In genomic region chr9:107698779-107699564, GRCh38 we compare ENCODE assay signal across 22 cellular contexts.
A peak's percentile ranks its signal among the peaks of the same experiment; 100 is the strongest.
DNase-seq lines count a peak whose midpoint lies in the region; ATAC-seq and TF ChIP-seq lines count a peak whose summit lies in the region.
"Had no signal": no experiment of that assay in that cellular context is flagged by ENCODE, and none has a peak within 500 bp of the region (broad histone marks: within the 10 kb centered on the region; RNA-seq: fewer than 3 reads in every experiment).

No MANE protein-coding gene starts in this region.

- H3K27me3 Mint-ChIP-seq in GM23338 (ENCODE audit: insufficient read depth, low read depth, poor library complexity), result peaks cover 3% of the 10 kb centered on the region

- H3K79me2 ChIP-seq in GM23338 (replicated peaks; ENCODE audit: insufficient read depth), result no peaks in the 10 kb centered on the region
- H3K79me2 ChIP-seq in neural cell (replicated peaks; ENCODE audit: insufficient read depth, low read length), result no peaks in the 10 kb centered on the region

- H3K4me3 ChIP-seq in GM23338 (no peak overlapping the region), neural cell (ENCODE audit: low read length) (peak overlapping the region; percentile 19)
- H3K4me3 ChIP-seq: GM12878, GM23248 had no signal

- H3K9me3 ChIP-seq in neural cell (ENCODE audit: low read length), result no peaks in the 10 kb centered on the region

- no peaks in the 10 kb centered on the region for H3K27me3 ChIP-seq in GM23338 (ENCODE audit: insufficient read depth)
- H3K27me3 ChIP-seq in neural cell (ENCODE audit: insufficient read depth, low read depth, low read length), result no peaks in the 10 kb centered on the region

- no peaks in the 10 kb centered on the region for H3K9me3 Mint-ChIP-seq in GM23338

- no peaks in the 10 kb centered on the region for H3F3A ChIP-seq in GM23338 (replicated peaks; ENCODE audit: low read depth)
- no peaks in the 10 kb centered on the region for H3F3A ChIP-seq in neural cell (ENCODE audit: insufficient read depth, low read length, poor library complexity, severe bottlenecking)

- no peaks in the 10 kb centered on the region for H3K36me3 Mint-ChIP-seq in GM23338 (ENCODE audit: low read depth)

- H3K4me2 ChIP-seq in GM23338 (no peak overlapping the region), neural cell (ENCODE audit: low read length) (peak overlapping the region; percentile 32)

- TF ChIP-seq RAD21 in neural cell (conservative IDR thresholded peaks at IDR 0.05), result no peak

- TF ChIP-seq CTCF in GM23338 (conservative IDR thresholded peaks at IDR 0.05; ENCODE audit: low read depth in 2 of 2), result no peak
- TF ChIP-seq CTCF in neural cell (IDR thresholded peaks at IDR 0.05; ENCODE audit: poor library complexity, severe bottlenecking), result no peak

- TF ChIP-seq EP300 in neural cell (conservative IDR thresholded peaks at IDR 0.05; ENCODE audit: poor library complexity, severe bottlenecking), result peak; percentile 70

- no peaks in the 10 kb centered on the region for H4K20me1 ChIP-seq in GM23338 (replicated peaks; ENCODE audit: insufficient read depth)
- no peaks in the 10 kb centered on the region for H4K20me1 ChIP-seq in neural cell (ENCODE audit: insufficient read depth)

- no peaks in the 10 kb centered on the region for H3K4me1 Mint-ChIP-seq in GM23338

- DNase-seq in NCI-H1092 treated with DMSO at 0.1 percent for 48 hours (lab: John Stamatoyannopoulos, UW) (peak; percentile 10), NCI-H1092 (lab: John Stamatoyannopoulos, UW) (no peak), GM23338 (ENCODE audit: low spot score) (no peak), NCI-H748 treated with DMSO at 0.1 percent for 48 hours (lab: John Stamatoyannopoulos, UW) (peak; percentile 32), NCI-H2227 (lab: John Stamatoyannopoulos, UW; ENCODE audit: unreplicated experiment) (no peak), HuH-7 (ENCODE audit: low spot score) (no peak), cerebellar nuclear complex (lab: John Stamatoyannopoulos, UW) (no peak)
- DNase-seq: AML-193, C1 segment of cervical spinal cord, DMS79 treated with DMSO at 0.1 percent for 48 hours, GM23248, HCEC 1CT, IMR-90, MV-4-11, NCI-H1436 treated with DMSO at 0.1 percent for 48 hours, NCI-H2029 treated with DMSO at 0.1 percent for 48 hours, NCI-H446 treated with DMSO at 0.1 percent for 48 hours, NCI-H774, Right ventricle myocardium superior, T-helper 9 cell had no signal

- no peaks in the 10 kb centered on the region for H3K4me1 ChIP-seq in GM23338 (ENCODE audit: insufficient read depth)

- H3K27ac Mint-ChIP-seq in GM23338, result no peak overlapping the region

- ATAC-seq in GM23338, result no peak
- ATAC-seq: GM12878 had no signal

- H3K27ac ChIP-seq in GM23338 (ENCODE audit: low read depth) (no peak overlapping the region), neural cell (ENCODE audit: low read length) (no peak overlapping the region)
- H3K27ac ChIP-seq: GM23248 had no signal

- H2AFZ ChIP-seq in GM23338 (peak overlapping the region; percentile 85; the same call in 1 of the 2 replicates), neural cell (ENCODE audit: low read depth, low read length) (no peak overlapping the region)
- H2AFZ ChIP-seq: GM23248 had no signal

- H3K36me3 ChIP-seq in GM23338 (ENCODE audit: insufficient read depth) (no peaks in the 10 kb centered on the region), neural cell (ENCODE audit: insufficient read depth, low read length) (no peaks in the 10 kb centered on the region)

- H3K4me3 Mint-ChIP-seq in GM23338, result no peak overlapping the region

- H3K9me2 ChIP-seq in GM23338 (ENCODE audit: insufficient read depth) (0 out of 2 replicates have a peak, but pooled peaks cover 12% of the 10 kb centered on the region), neural cell (ENCODE audit: insufficient read depth, low read length) (no peaks in the 10 kb centered on the region)

- H3K9ac ChIP-seq in neural cell (ENCODE audit: low read length), result no peak overlapping the region
- H3K9ac ChIP-seq: GM23248 had no signal

TF ChIP-seq in GM23338, 12 proteins besides CTCF, POLR2A, EP300 and RAD21 (continues in another document):
- TF ChIP-seq ZNF331 (CRISPR knock-in tag; IDR thresholded peaks at IDR 0.05; ENCODE audit: low read depth) (no peak), STAT1 (IDR thresholded peaks at IDR 0.05; ENCODE audit: unreplicated experiment) (no peak)

TF ChIP-seq in neural cell, 6 proteins besides CTCF, POLR2A, EP300 and RAD21:
- TF ChIP-seq POLR2AphosphoS5 (IDR thresholded peaks at IDR 0.05), result peak; percentile 40
- TF ChIP-seq, protein P1, sequence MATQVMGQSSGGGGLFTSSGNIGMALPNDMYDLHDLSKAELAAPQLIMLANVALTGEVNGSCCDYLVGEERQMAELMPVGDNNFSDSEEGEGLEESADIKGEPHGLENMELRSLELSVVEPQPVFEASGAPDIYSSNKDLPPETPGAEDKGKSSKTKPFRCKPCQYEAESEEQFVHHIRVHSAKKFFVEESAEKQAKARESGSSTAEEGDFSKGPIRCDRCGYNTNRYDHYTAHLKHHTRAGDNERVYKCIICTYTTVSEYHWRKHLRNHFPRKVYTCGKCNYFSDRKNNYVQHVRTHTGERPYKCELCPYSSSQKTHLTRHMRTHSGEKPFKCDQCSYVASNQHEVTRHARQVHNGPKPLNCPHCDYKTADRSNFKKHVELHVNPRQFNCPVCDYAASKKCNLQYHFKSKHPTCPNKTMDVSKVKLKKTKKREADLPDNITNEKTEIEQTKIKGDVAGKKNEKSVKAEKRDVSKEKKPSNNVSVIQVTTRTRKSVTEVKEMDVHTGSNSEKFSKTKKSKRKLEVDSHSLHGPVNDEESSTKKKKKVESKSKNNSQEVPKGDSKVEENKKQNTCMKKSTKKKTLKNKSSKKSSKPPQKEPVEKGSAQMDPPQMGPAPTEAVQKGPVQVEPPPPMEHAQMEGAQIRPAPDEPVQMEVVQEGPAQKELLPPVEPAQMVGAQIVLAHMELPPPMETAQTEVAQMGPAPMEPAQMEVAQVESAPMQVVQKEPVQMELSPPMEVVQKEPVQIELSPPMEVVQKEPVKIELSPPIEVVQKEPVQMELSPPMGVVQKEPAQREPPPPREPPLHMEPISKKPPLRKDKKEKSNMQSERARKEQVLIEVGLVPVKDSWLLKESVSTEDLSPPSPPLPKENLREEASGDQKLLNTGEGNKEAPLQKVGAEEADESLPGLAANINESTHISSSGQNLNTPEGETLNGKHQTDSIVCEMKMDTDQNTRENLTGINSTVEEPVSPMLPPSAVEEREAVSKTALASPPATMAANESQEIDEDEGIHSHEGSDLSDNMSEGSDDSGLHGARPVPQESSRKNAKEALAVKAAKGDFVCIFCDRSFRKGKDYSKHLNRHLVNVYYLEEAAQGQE (IDR thresholded peaks at IDR 0.05; ENCODE audit: borderline replicate concordance), result peak; percentile 97
- no peak for TF ChIP-seq EZH2 (IDR thresholded peaks at IDR 0.05; ENCODE audit: borderline replicate concordance, insufficient read depth, low read length, poor library complexity, severe bottlenecking)
TF ChIP-seq in neural cell: peak in this region for 2.

Comparison
In these comparisons a context has a peak if more than half of its experiments do, and no peak if none do; other contexts are left out.
1. DNase-seq: peak in NCI-H1092 treated with DMSO at 0.1 percent for 48 hours (single experiment) and NCI-H748 treated with DMSO at 0.1 percent for 48 hours (single experiment); none in NCI-H1092 (single experiment), GM23338 (single experiment), NCI-H2227 (single experiment), HuH-7 (single experiment) and cerebellar nuclear complex (0 of 2).